In the genomic region with DNA sequence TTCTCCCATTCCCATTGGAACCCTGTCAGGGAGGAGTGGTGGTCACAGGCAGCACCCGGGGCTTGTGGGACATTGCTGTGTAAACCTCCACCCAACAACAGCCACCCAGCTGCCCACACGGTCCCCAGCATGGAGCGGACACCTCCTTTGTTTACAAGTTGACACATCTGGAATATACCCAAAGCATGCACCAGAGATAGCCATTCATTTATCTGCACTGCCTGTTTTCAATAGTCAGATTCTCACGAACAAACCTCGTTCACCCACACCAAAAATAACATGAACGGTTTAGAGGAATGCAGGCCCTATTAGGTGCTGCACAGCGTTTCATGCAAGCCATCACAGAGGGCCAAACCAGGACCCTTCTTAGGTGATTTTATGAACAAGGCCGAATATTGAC, we compare ENCODE assay signal across 14 cellular contexts.
A peak's percentile ranks its signal among the peaks of the same experiment; 100 is the strongest.
DNase-seq lines count a peak whose midpoint lies in the region; ATAC-seq and TF ChIP-seq lines count a peak whose summit lies in the region.
"Had no signal": no experiment of that assay in that cellular context is flagged by ENCODE, and none has a peak within 500 bp of the region (broad histone marks: within the 10 kb centered on the region; RNA-seq: fewer than 3 reads in every experiment).

No MANE protein-coding gene starts in this region.

- H3K27ac ChIP-seq in BLaER1 treated with 17β-estradiol and CSF1 and Interleukin-3, amounts not matched to agents 10 nM and 100 nM: no peak overlapping the region
- peak overlapping the region; percentile 98 for H3K27ac ChIP-seq in PC-3 (ENCODE audit: low read length)
- H3K27ac ChIP-seq: A549 had no signal

- H3F3A ChIP-seq in PC-3 (ENCODE audit: low read length, unreplicated experiment): peaks cover 5% of the 10 kb centered on the region

- intact Hi-C loops in PC-3 (cut with micrococcal nuclease): loop anchor here (2.0 to 5.0 kb wide), 2 partner anchors 188 to 246 kb away; partner anchors contain the start of gene FOXL1

- POLR2A ChIA-PET in PC-3 (lab: Charles Lee; ENCODE audit: unreplicated experiment): no interaction called here

- no peaks in the 10 kb centered on the region for H4K20me1 ChIP-seq in BLaER1 treated with 17β-estradiol and CSF1 and Interleukin-3, amounts not matched to agents 10 nM and 100 nM
- no peaks in the 10 kb centered on the region for H4K20me1 ChIP-seq in PC-3 (ENCODE audit: low read length)

- DNase-seq in PC-3 (peak; percentile 32), astrocyte of the hippocampus (ENCODE audit: low read depth, low spot score) (peak; percentile 82), mesenteric fat pad (ENCODE audit: low spot score) (peak; percentile 47), GM10266 (ENCODE audit: extremely low spot score) (no peak), dermis blood vessel endothelial cell (no peak)
- DNase-seq in stimulated activated CD4-positive, alpha-beta T cell treated with anti-CD3 and anti-CD28 coated beads, Interleukin-4, amount 100 ng/mL, for 1 hour: no peak
- DNase-seq: C1 segment of cervical spinal cord; CD8-positive, alpha-beta memory T cell; DMS79; H9; NCI-H1694 treated with DMSO at 0.1 percent for 48 hours had no signal

- H3K36me3 ChIP-seq in BLaER1 treated with 17β-estradiol and CSF1 and Interleukin-3, amounts not matched to agents 10 nM and 100 nM: no peaks in the 10 kb centered on the region
- H3K36me3 ChIP-seq in PC-3 (ENCODE audit: low read depth, low read length): no peaks in the 10 kb centered on the region

- H3K27me3 ChIP-seq in BLaER1 treated with 17β-estradiol and CSF1 and Interleukin-3, amounts not matched to agents 10 nM and 100 nM: peaks cover 11 to 27% (median 22%) of the 10 kb centered on the region in 11 experiments; a peak in 21 of 22 replicates
- no peaks in the 10 kb centered on the region for H3K27me3 ChIP-seq in PC-3 (ENCODE audit: low read length)

- no peaks in the 10 kb centered on the region for H3K9me3 ChIP-seq in BLaER1 treated with 17β-estradiol and CSF1 and Interleukin-3, amounts not matched to agents 10 nM and 100 nM (replicated peaks in 1 of 11)
- H3K9me3 ChIP-seq in PC-3 (ENCODE audit: low read length): no peaks in the 10 kb centered on the region
- H3K9me3 ChIP-seq: A549 had no signal

- no peak overlapping the region for H3K4me3 ChIP-seq in BLaER1 treated with 17β-estradiol and CSF1 and Interleukin-3, amounts not matched to agents 10 nM and 100 nM
- peak overlapping the region; percentile 10; the same call in 1 of the 2 replicates for H3K4me3 ChIP-seq in PC-3 (ENCODE audit: low read length)
- H3K4me3 ChIP-seq: A549 had no signal

- ATAC-seq in PC-3 (peak; percentile 18), HG03439 (IDR thresholded peaks at IDR 0.05; ENCODE audit: unreplicated experiment) (no peak)

- H3K9ac ChIP-seq in BLaER1 treated with 17β-estradiol and CSF1 and Interleukin-3, amounts not matched to agents 10 nM and 100 nM: no peak overlapping the region
- H3K9ac ChIP-seq in PC-3 (ENCODE audit: low read length): peak overlapping the region; percentile 81

- no peaks in the 10 kb centered on the region for H3K79me2 ChIP-seq in PC-3 (ENCODE audit: low read length)

- H2AFZ ChIP-seq in PC-3 (ENCODE audit: low read length): no peak overlapping the region

- no peaks in the 10 kb centered on the region for H3K9me2 ChIP-seq in PC-3 (replicated peaks; ENCODE audit: low read length)

- peaks cover 0 to 26% (median 20%) of the 10 kb centered on the region in 10 experiments; a peak in 17 of 20 replicates for H3K4me1 ChIP-seq in BLaER1 treated with 17β-estradiol and CSF1 and Interleukin-3, amounts not matched to agents 10 nM and 100 nM
- H3K4me1 ChIP-seq in PC-3 (ENCODE audit: insufficient read depth, low read length): peaks cover 63% of the 10 kb centered on the region
- H3K4me1 ChIP-seq: A549 had no signal

- TF ChIP-seq CTCF in PC-3 (conservative IDR thresholded peaks at IDR 0.05; ENCODE audit: low read depth, low read length): no peak
- no peak for TF ChIP-seq CTCF in GM10266 (IDR thresholded peaks at IDR 0.05; ENCODE audit: control insufficient read depth, insufficient read depth, low read depth, missing control alignments)

- peak overlapping the region in 6 of 11 experiments; percentile 0 to 42 (median 8); a peak in 8 of 22 replicates for H3K4me2 ChIP-seq in BLaER1 treated with 17β-estradiol and CSF1 and Interleukin-3, amounts not matched to agents 10 nM and 100 nM
- H3K4me2 ChIP-seq in PC-3 (ENCODE audit: low read length): peak overlapping the region; percentile 74
- H3K4me2 ChIP-seq: A549 had no signal

- BruUV-seq in PC-3 (replicated peaks; lab: Mats Ljungman, UMichigan): no TSS peak

- CTCF ChIA-PET in PC-3 (lab: Charles Lee): no interaction called here

Comparison
In these comparisons a context has a peak if more than half of its experiments do, and no peak if none do; other contexts are left out.
1. DNase-seq: peak in PC-3 (single experiment), astrocyte of the hippocampus (single experiment) and mesenteric fat pad (single experiment); none in GM10266 (single experiment), dermis blood vessel endothelial cell (single experiment) and stimulated activated CD4-positive, alpha-beta T cell treated with anti-CD3 and anti-CD28 coated beads, Interleukin-4, amount 100 ng/mL, for 1 hour (single experiment).